In genomic region chr12:51590347-51591019, GRCh38 we compare ENCODE assay signal across 8 cellular contexts. TPM values are rescaled to one million over a fixed set of nuclear protein-coding genes. Genes with fewer than 3 reads are reported as not detected.
A peak's percentile ranks its signal among the peaks of the same experiment; 100 is the strongest.
DNase-seq lines count a peak whose midpoint lies in the region; ATAC-seq and TF ChIP-seq lines count a peak whose summit lies in the region.

No MANE protein-coding gene starts in this region.

- intact Hi-C loops in right lobe of liver (cut with DNase I): no loop called here

- H3K27ac ChIP-seq in cingulate gyrus (ENCODE audit: low read depth, low read length) (peak overlapping the region; percentile 61), right lobe of liver (no peak overlapping the region)

- TF ChIP-seq CTCF in GM12873 (IDR thresholded peaks at IDR 0.05; ENCODE audit: insufficient read depth, low read depth, low read length, missing control alignments) (peak; percentile 62), right lobe of liver (IDR thresholded peaks at IDR 0.05) (peak; percentile 33 to 72 (median 62))

- DNase-seq in NCI-H2171 treated with DMSO at 0.1 percent for 48 hours (lab: John Stamatoyannopoulos, UW): peak; percentile 87
- DNase-seq in activated CD4-positive, alpha-beta T cell treated with anti-CD3 and anti-CD28 coated beads for 24 hours (ENCODE audit: low read depth in 2 of 2): peak; percentile 62 to 63
- peak; percentile 79 to 81 (median 81) for DNase-seq in right lobe of liver
- DNase-seq in stimulated activated CD4-positive, alpha-beta T cell treated with anti-CD3 and anti-CD28 coated beads, Interleukin-4, amount 100 ng/mL, for 4 hours: peak; percentile 78 to 80

- TF ChIP-seq POLR2A in right lobe of liver (IDR thresholded peaks at IDR 0.05): no peak

- peaks cover 0 to 4% (median 0%) of the 10 kb centered on the region in 4 donors for H3K4me1 ChIP-seq in right lobe of liver

- peak overlapping the region; percentile 37 to 69 (median 56) for H3K4me3 ChIP-seq in right lobe of liver

- 5% methylated on average over 12 of the region's 68 CpGs for WGBS in right lobe of liver (ENCODE audit: insufficient coverage, low coverage, low lambda C conversion rate, missing lambda C conversion rate)

- ATAC-seq in HG02970 (IDR thresholded peaks at IDR 0.05; ENCODE audit: low FRiP score, unreplicated experiment) (peak; percentile 55), right lobe of liver (peak; percentile 93 to 97 (median 95)), HG03378 (IDR thresholded peaks at IDR 0.05; ENCODE audit: unreplicated experiment) (no peak)

- no peaks in the 10 kb centered on the region for H3K9me3 ChIP-seq in right lobe of liver

- no peaks in the 10 kb centered on the region for H3K36me3 ChIP-seq in right lobe of liver

- H3K27me3 ChIP-seq in right lobe of liver: no peaks in the 10 kb centered on the region

RNA-seq across cellular contexts. Expression of gene SCN8A, which starts 0.6 kb away (rescaled TPM):
- total RNA-seq in right lobe of liver: 1 to 10 TPM; 1.7 to 5.6 (median 3.7) TPM
